ENCODE assay signal across 17 cellular contexts in the genomic region with DNA sequence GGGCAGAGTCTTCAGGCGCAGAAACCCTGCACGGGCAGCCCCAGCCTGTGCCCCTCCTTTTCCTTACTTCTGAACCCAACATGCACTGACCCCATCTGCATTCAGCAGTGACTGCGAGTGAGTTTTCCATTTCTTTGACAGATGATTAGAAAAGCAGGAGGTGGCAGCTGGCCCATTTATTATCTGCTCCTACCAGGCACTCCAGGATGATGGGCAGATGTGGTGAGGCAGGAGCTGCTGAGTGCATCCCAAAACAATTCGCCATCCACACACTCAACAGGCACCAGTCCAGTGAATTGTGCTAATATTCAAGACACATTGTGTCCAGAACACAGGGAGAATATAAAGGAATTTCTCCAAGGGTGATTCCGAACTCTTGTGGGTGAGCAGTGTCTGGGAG.
"Had no signal": no experiment of that assay in that cellular context is flagged by ENCODE, and none has a peak within 500 bp of the region (broad histone marks: within the 10 kb centered on the region; RNA-seq: fewer than 3 reads in every experiment).

No MANE protein-coding gene starts in this region.

- H3K4me3 ChIP-seq: left ventricle myocardium inferior, mucosa of descending colon, pancreas, spleen, upper lobe of left lung had no signal

- ATAC-seq: activated CD4-positive, CD25-positive, alpha-beta regulatory T cell treated with anti-CD3 and anti-CD28 coated beads, Interleukin-2, amount 50 U/mL, for 24 hours; mucosa of descending colon; naive thymus-derived CD8-positive, alpha-beta T cell; pancreas; sciatic nerve; stimulated activated naive CD8-positive, alpha-beta T cell treated with anti-CD3 and anti-CD28 coated beads, Interleukin-15, amount 100 ng/mL, for 72 hours had no signal

- H3K36me3 Mint-ChIP-seq: activated naive CD8-positive, alpha-beta T cell treated with anti-CD3 and anti-CD28 coated beads, Interleukin-2, amount 10 ng/mL, durations not matched to agents 7 days and 5 days; naive thymus-derived CD8-positive, alpha-beta T cell had no signal

- H3K4me3 Mint-ChIP-seq: activated naive CD8-positive, alpha-beta T cell treated with anti-CD3 and anti-CD28 coated beads, Interleukin-2, amount 10 ng/mL, durations not matched to agents 7 days and 5 days; activated T-helper 1 cell treated with anti-CD3 and anti-CD28 coated beads, Interleukin-12 subunit alpha, Interleukin-12 subunit beta, Interleukin-2, Interleukin-4 antibody, amounts not matched to agents 30 ng/mL and 10 ng/mL and 1 ng/mL, durations not matched to agents 14 hours and 24 hours and 36 hours; naive thymus-derived CD8-positive, alpha-beta T cell; stimulated activated naive CD8-positive, alpha-beta T cell treated with anti-CD3 and anti-CD28 coated beads, Interleukin-15, amount 100 ng/mL, for 72 hours had no signal

- DNase-seq: activated CD4-positive, alpha-beta T cell treated with anti-CD3 and anti-CD28 coated beads, Interleukin-2, amount 50 U/mL, for 1 hour; activated CD8-positive, alpha-beta memory T cell treated with anti-CD3 and anti-CD28 coated beads for 24 hours; activated naive CD8-positive, alpha-beta T cell treated with anti-CD3 and anti-CD28 coated beads, Interleukin-2, amount 10 ng/mL, durations not matched to agents 7 days and 5 days; anterior cingulate cortex; hippocampal formation; left ventricle myocardium inferior; mucosa of descending colon; naive thymus-derived CD8-positive, alpha-beta T cell; pancreas; spleen; stimulated activated CD4-positive, alpha-beta T cell treated with anti-CD3 and anti-CD28 coated beads, Interleukin-1b, Interleukin-23, amount 100 ng/mL, for 48 hours; stimulated activated naive CD8-positive, alpha-beta T cell treated with anti-CD3 and anti-CD28 coated beads, Interleukin-15, amount 100 ng/mL, for 72 hours; T1000; upper lobe of left lung had no signal

- H3K27me3 Mint-ChIP-seq: activated naive CD8-positive, alpha-beta T cell treated with anti-CD3 and anti-CD28 coated beads, Interleukin-2, amount 10 ng/mL, durations not matched to agents 7 days and 5 days had no signal

- H3K9me3 Mint-ChIP-seq: activated naive CD8-positive, alpha-beta T cell treated with anti-CD3 and anti-CD28 coated beads, Interleukin-2, amount 10 ng/mL, durations not matched to agents 7 days and 5 days; activated T-helper 1 cell treated with anti-CD3 and anti-CD28 coated beads, Interleukin-12 subunit alpha, Interleukin-12 subunit beta, Interleukin-2, Interleukin-4 antibody, amounts not matched to agents 30 ng/mL and 10 ng/mL and 1 ng/mL, durations not matched to agents 14 hours and 24 hours and 36 hours; naive thymus-derived CD8-positive, alpha-beta T cell; stimulated activated naive CD8-positive, alpha-beta T cell treated with anti-CD3 and anti-CD28 coated beads, Interleukin-15, amount 100 ng/mL, for 72 hours had no signal

- H3K27ac Mint-ChIP-seq: activated naive CD8-positive, alpha-beta T cell treated with anti-CD3 and anti-CD28 coated beads, Interleukin-2, amount 10 ng/mL, durations not matched to agents 7 days and 5 days; activated T-helper 1 cell treated with anti-CD3 and anti-CD28 coated beads, Interleukin-12 subunit alpha, Interleukin-12 subunit beta, Interleukin-2, Interleukin-4 antibody, amounts not matched to agents 30 ng/mL and 10 ng/mL and 1 ng/mL, durations not matched to agents 14 hours and 24 hours and 36 hours; naive thymus-derived CD8-positive, alpha-beta T cell had no signal

- H3K4me1 Mint-ChIP-seq: activated naive CD8-positive, alpha-beta T cell treated with anti-CD3 and anti-CD28 coated beads, Interleukin-2, amount 10 ng/mL, durations not matched to agents 7 days and 5 days; naive thymus-derived CD8-positive, alpha-beta T cell; stimulated activated naive CD8-positive, alpha-beta T cell treated with anti-CD3 and anti-CD28 coated beads, Interleukin-15, amount 100 ng/mL, for 72 hours had no signal
